In genomic region chr3:193768069-193768391, GRCh38 we compare ENCODE assay signal across 15 cellular contexts.
DNase-seq lines count a peak whose midpoint lies in the region; ATAC-seq lines count a peak whose summit lies in the region.
"Had no signal": no experiment of that assay in that cellular context is flagged by ENCODE, and none has a peak within 500 bp of the region (broad histone marks: within the 10 kb centered on the region; RNA-seq: fewer than 3 reads in every experiment).

No MANE protein-coding gene starts in this region.

- no peak for ATAC-seq in effector memory CD8-positive, alpha-beta T cell (replicated peaks)
- no peak for ATAC-seq in HG03432 (IDR thresholded peaks at IDR 0.05; ENCODE audit: unreplicated experiment)

- H3K4me1 Mint-ChIP-seq in effector memory CD8-positive, alpha-beta T cell (ENCODE audit: low read depth in 2 of 2) = no peaks in the 10 kb centered on the region
- H3K4me1 Mint-ChIP-seq: naive B cell had no signal

- H3K4me3 Mint-ChIP-seq in effector memory CD8-positive, alpha-beta T cell = no peak overlapping the region
- H3K4me3 Mint-ChIP-seq: naive B cell had no signal

- no peaks in the 10 kb centered on the region for H3K36me3 Mint-ChIP-seq in effector memory CD8-positive, alpha-beta T cell (ENCODE audit: insufficient read depth)
- H3K36me3 Mint-ChIP-seq: naive B cell had no signal

- peaks cover 23 to 57% of the 10 kb centered on the region in 2 donors for H3K27me3 Mint-ChIP-seq in effector memory CD8-positive, alpha-beta T cell

- no peak overlapping the region for H3K27ac Mint-ChIP-seq in effector memory CD8-positive, alpha-beta T cell

- no peaks in the 10 kb centered on the region for H3K9me3 Mint-ChIP-seq in effector memory CD8-positive, alpha-beta T cell
- H3K9me3 Mint-ChIP-seq: naive B cell had no signal

- peak; percentile 21 for DNase-seq in DMS 273 (lab: John Stamatoyannopoulos, UW; ENCODE audit: unreplicated experiment)
- no peak for DNase-seq in DMS 273 treated with DMSO at 0.1 percent for 48 hours (lab: John Stamatoyannopoulos, UW)
- DNase-seq in NCI-H2171 (lab: John Stamatoyannopoulos, UW) = peak; percentile 13
- DNase-seq in fibroblast of gingiva (ENCODE audit: low read depth) = peak; percentile 46
- DNase-seq in renal cortical epithelial cell (ENCODE audit: low read depth) = peak; percentile 40
- no peak for DNase-seq in NCI-H1105 treated with DMSO at 0.1 percent for 48 hours (lab: John Stamatoyannopoulos, UW)
- no peak for DNase-seq in effector memory CD8-positive, alpha-beta T cell
- DNase-seq: activated CD4-positive, alpha-beta T cell treated with anti-CD3 and anti-CD28 coated beads, Interleukin-2, amount 50 U/mL, for 4 hours; effector CD8-positive, alpha-beta T cell; naive B cell; NCI-H187 treated with DMSO at 0.1 percent for 48 hours; NCI-H82; SHP77; stimulated activated naive CD4-positive, alpha-beta T cell treated with Interleukin-2 at 50 U/mL for 16 hours had no signal

Comparison
In these comparisons a context has a peak if more than half of its experiments do, and no peak if none do; other contexts are left out.
1. DNase-seq: peak in DMS 273 (single experiment), NCI-H2171 (single experiment), fibroblast of gingiva (single experiment) and renal cortical epithelial cell (single experiment); none in DMS 273 treated with DMSO at 0.1 percent for 48 hours (single experiment), NCI-H1105 treated with DMSO at 0.1 percent for 48 hours (single experiment) and effector memory CD8-positive, alpha-beta T cell (0 of 3).